26 cellular contexts compared by ENCODE assay signal in genomic region chr16:76176616-76177015, GRCh38.
"Had no signal": no experiment of that assay in that cellular context is flagged by ENCODE, and none has a peak within 500 bp of the region (broad histone marks: within the 10 kb centered on the region; RNA-seq: fewer than 3 reads in every experiment).

No MANE protein-coding gene starts in this region.

- H3K36me3 ChIP-seq: Peyer's patch had no signal

- H3K9me3 ChIP-seq: Peyer's patch had no signal

- H3K4me1 ChIP-seq: Peyer's patch had no signal

- DNase-seq: activated B cell treated with CpG ODN at 0.5 μM for 24 hours; activated CD4-positive, alpha-beta T cell treated with anti-CD3 and anti-CD28 coated beads for 1 hour; activated CD4-positive, alpha-beta T cell treated with anti-CD3 and anti-CD28 coated beads, Interleukin-2, amount 10 ng/mL, durations not matched to agents 24 days and 14 days; activated CD4-positive, alpha-beta T cell treated with anti-CD3 and anti-CD28 coated beads, Interleukin-2, amount 50 U/mL, for 48 hours; activated CD8-positive, alpha-beta memory T cell treated with anti-CD3 and anti-CD28 coated beads, Interleukin-2, amount 10 ng/mL, durations not matched to agents 7 days and 5 days; activated effector memory CD4-positive, alpha-beta T cell treated with Interleukin-2 at 50 U/mL for 16 hours; activated naive CD4-positive, alpha-beta T cell; activated T-cell treated with anti-CD3 and anti-CD28 coated beads, Interleukin-2, amount 50 U/mL, for 24 hours; aorta; central memory CD4-positive, alpha-beta T cell; NCI-H1105; NCI-H1436; NCI-H1694 treated with DMSO at 0.1 percent for 48 hours; NCI-H2029 treated with DMSO at 0.1 percent for 48 hours; NCI-H345; NCI-H510A; NCI-H526 treated with DMSO at 0.1 percent for 48 hours; NCI-H82; NK-92 treated with Interleukin-12 subunit alpha and Interleukin-12 subunit beta, amount 100 ng/mL, for 24 hours; Peyer's patch; SHP77 treated with DMSO at 0.1 percent for 48 hours; T-cell; T-helper 2 cell; T1000 had no signal

- ATAC-seq: activated CD8-positive, alpha-beta memory T cell treated with anti-CD3 and anti-CD28 coated beads, Interleukin-2, amount 10 ng/mL, durations not matched to agents 7 days and 5 days; T-cell had no signal

- H3K27me3 ChIP-seq: Peyer's patch had no signal

- H3K4me3 ChIP-seq: Peyer's patch had no signal

- FAIRE-seq: bronchial epithelial cell, TTC549 had no signal

- H3K27ac ChIP-seq: Peyer's patch had no signal
